In genomic region chr2:110116033-110116710, GRCh38 we compare ENCODE assay signal across 1 cellular context.
TF ChIP-seq lines count a peak whose summit lies in the region.

No MANE protein-coding gene starts in this region.

TF ChIP-seq in H1, 55 proteins besides CTCF, POLR2A, EP300 and RAD21:
- peak; percentile 5 for TF ChIP-seq ASH2L (IDR thresholded peaks at IDR 0.05; ENCODE audit: low read length)
- TF ChIP-seq BACH1 (IDR thresholded peaks at IDR 0.05; ENCODE audit: low read length), result no peak
- no peak for TF ChIP-seq KDM4A (IDR thresholded peaks at IDR 0.05; ENCODE audit: low read depth, low read length, severe bottlenecking)
- no peak for TF ChIP-seq FOSL1 (IDR thresholded peaks at IDR 0.05; ENCODE audit: insufficient read depth, low read depth, low read length)
